9 cellular contexts compared by ENCODE assay signal in genomic region chr16:28182183-28182582, GRCh38. TPM values are rescaled to one million over a fixed set of nuclear protein-coding genes. Genes with fewer than 3 reads are reported as not detected.
A peak's percentile ranks its signal among the peaks of the same experiment; 100 is the strongest.
DNase-seq lines count a peak whose midpoint lies in the region; ATAC-seq and TF ChIP-seq lines count a peak whose summit lies in the region.
"Had no signal": no experiment of that assay in that cellular context is flagged by ENCODE, and none has a peak within 500 bp of the region (broad histone marks: within the 10 kb centered on the region; RNA-seq: fewer than 3 reads in every experiment).

No MANE protein-coding gene starts in this region.

- TF ChIP-seq POLR2A in Peyer's patch (IDR thresholded peaks at IDR 0.05) = no peak

- DNase-seq in AG08395 (ENCODE audit: low spot score) = peak; percentile 41
- DNase-seq in Peyer's patch = no peak
- DNase-seq in activated naive CD8-positive, alpha-beta T cell treated with anti-CD3 and anti-CD28 coated beads, Interleukin-2, amount 50 U/mL, for 24 hours = peak; percentile 49
- no peak for DNase-seq in nephron progenitor cell
- no peak for DNase-seq in NCI-H2171 (lab: John Stamatoyannopoulos, UW)
- DNase-seq in NCI-H1417 (lab: John Stamatoyannopoulos, UW) = no peak
- DNase-seq in COR-L47 (lab: John Stamatoyannopoulos, UW) = no peak
- DNase-seq: NCI-H748 treated with DMSO at 0.1 percent for 48 hours had no signal

- H3K36me3 Mint-ChIP-seq in activated naive CD8-positive, alpha-beta T cell treated with anti-CD3 and anti-CD28 coated beads, Interleukin-2, amount 50 U/mL, for 24 hours (ENCODE audit: low read depth) = peaks cover 57% of the 10 kb centered on the region
- H3K36me3 Mint-ChIP-seq in nephron progenitor cell (ENCODE audit: low read depth) = peaks cover 65% of the 10 kb centered on the region

- H3K4me3 ChIP-seq in Peyer's patch = no peak overlapping the region

- H3K9me3 ChIP-seq in Peyer's patch = no peaks in the 10 kb centered on the region

- H3K27me3 Mint-ChIP-seq in activated naive CD8-positive, alpha-beta T cell treated with anti-CD3 and anti-CD28 coated beads, Interleukin-2, amount 50 U/mL, for 24 hours = no peaks in the 10 kb centered on the region
- no peaks in the 10 kb centered on the region for H3K27me3 Mint-ChIP-seq in nephron progenitor cell (ENCODE audit: low read depth, poor library complexity)

- H3K27ac ChIP-seq in Peyer's patch = peak overlapping the region in 3 of 4 donors; percentile 61 to 63 (median 62)

- H3K4me1 ChIP-seq in Peyer's patch = peaks cover 3 to 17% (median 8%) of the 10 kb centered on the region in 4 donors

- H3K4me3 Mint-ChIP-seq in activated naive CD8-positive, alpha-beta T cell treated with anti-CD3 and anti-CD28 coated beads, Interleukin-2, amount 50 U/mL, for 24 hours = peak overlapping the region; percentile 52
- no peak overlapping the region for H3K4me3 Mint-ChIP-seq in nephron progenitor cell

- peak; percentile 94 for ATAC-seq in activated naive CD8-positive, alpha-beta T cell treated with anti-CD3 and anti-CD28 coated beads, Interleukin-2, amount 50 U/mL, for 24 hours
- ATAC-seq in GM19463 (IDR thresholded peaks at IDR 0.05; ENCODE audit: unreplicated experiment) = no peak

- peak overlapping the region; percentile 92 for H3K27ac Mint-ChIP-seq in activated naive CD8-positive, alpha-beta T cell treated with anti-CD3 and anti-CD28 coated beads, Interleukin-2, amount 50 U/mL, for 24 hours
- H3K27ac Mint-ChIP-seq in nephron progenitor cell = peak overlapping the region; percentile 68

- H3K27me3 ChIP-seq in Peyer's patch = no peaks in the 10 kb centered on the region

- H3K9me3 Mint-ChIP-seq in activated naive CD8-positive, alpha-beta T cell treated with anti-CD3 and anti-CD28 coated beads, Interleukin-2, amount 50 U/mL, for 24 hours = peaks cover 4% of the 10 kb centered on the region
- H3K9me3 Mint-ChIP-seq in nephron progenitor cell = peaks cover 13% of the 10 kb centered on the region

- peaks cover 84% of the 10 kb centered on the region for H3K4me1 Mint-ChIP-seq in activated naive CD8-positive, alpha-beta T cell treated with anti-CD3 and anti-CD28 coated beads, Interleukin-2, amount 50 U/mL, for 24 hours
- peaks cover 29% of the 10 kb centered on the region for H3K4me1 Mint-ChIP-seq in nephron progenitor cell

- no peak for TF ChIP-seq CTCF in Peyer's patch (IDR thresholded peaks at IDR 0.05)
- TF ChIP-seq CTCF in nephron progenitor cell (IDR thresholded peaks at IDR 0.05) = no peak

- peaks cover 0 to 9% (median 0%) of the 10 kb centered on the region in 3 donors for H3K36me3 ChIP-seq in Peyer's patch

RNA-seq across cellular contexts. Expression of gene XPO6, which starts 29.6 kb away (rescaled TPM):
- total RNA-seq in Peyer's patch = 100 to 1,000 TPM in 3 of 4 donors, 10 to 100 TPM in 1; 94.7 to 272 (median 130) TPM

Comparison
In these comparisons a context has a peak if more than half of its experiments do, and no peak if none do; other contexts are left out.
1. DNase-seq: peak in AG08395 (single experiment) and activated naive CD8-positive, alpha-beta T cell treated with anti-CD3 and anti-CD28 coated beads, Interleukin-2, amount 50 U/mL, for 24 hours (single experiment); none in Peyer's patch (0 of 3), nephron progenitor cell (single experiment), NCI-H2171 (single experiment), NCI-H1417 (0 of 3) and COR-L47 (single experiment).